8 cellular contexts compared by ENCODE assay signal in genomic region chr16:8330761-8331160, GRCh38.
"Had no signal": no experiment of that assay in that cellular context is flagged by ENCODE, and none has a peak within 500 bp of the region (broad histone marks: within the 10 kb centered on the region; RNA-seq: fewer than 3 reads in every experiment).

No MANE protein-coding gene starts in this region.

- FAIRE-seq: G401.6, GM12878, GM12891, GM12892, GM18507, GM19239 had no signal

- H3K4me3 ChIP-seq: GM12878 had no signal

- ATAC-seq: GM12878 had no signal

- DNase-seq: GDM1, GF-D8 had no signal
